ENCODE assay signal across 27 cellular contexts in the genomic region with DNA sequence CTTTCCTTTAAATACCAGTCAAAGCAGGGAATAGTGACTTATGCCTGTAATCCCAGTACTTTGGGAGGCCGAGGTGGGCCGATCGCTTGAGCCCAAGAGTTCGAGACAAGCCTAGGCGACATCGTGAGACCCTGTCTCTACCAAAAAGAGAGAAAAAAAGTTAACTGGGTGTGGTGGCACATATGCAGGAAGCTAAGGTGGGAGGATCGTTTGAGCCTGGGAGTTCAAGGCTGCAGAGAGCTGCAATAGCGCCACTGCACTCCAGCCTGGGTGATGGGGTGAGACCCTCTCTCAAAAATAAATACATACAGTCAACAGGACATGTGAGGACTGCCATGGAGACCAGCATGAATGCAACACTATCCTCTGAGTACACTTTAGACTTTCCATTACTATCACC. TPM values are rescaled to one million over a fixed set of nuclear protein-coding genes. Genes with fewer than 3 reads are reported as not detected.
DNase-seq lines count a peak whose midpoint lies in the region; ATAC-seq and TF ChIP-seq lines count a peak whose summit lies in the region.
"Had no signal": no experiment of that assay in that cellular context is flagged by ENCODE, and none has a peak within 500 bp of the region (broad histone marks: within the 10 kb centered on the region; RNA-seq: fewer than 3 reads in every experiment).

No MANE protein-coding gene starts in this region.

- TF ChIP-seq CTCF in left ventricle myocardium inferior (IDR thresholded peaks at IDR 0.05; ENCODE audit: borderline replicate concordance) (no peak), right atrium auricular region (IDR thresholded peaks at IDR 0.05) (no peak), PC-9 (conservative IDR thresholded peaks at IDR 0.05) (no peak), type B pancreatic cell (conservative IDR thresholded peaks at IDR 0.05) (no peak)

- no peaks in the 10 kb centered on the region for H3K36me3 Mint-ChIP-seq in type B pancreatic cell
- H3K36me3 Mint-ChIP-seq: natural killer cell; stimulated activated naive B cell treated with anti-CD40 and anti-IgM and Interleukin-4, amounts not matched to agents 10 μg/mL and 1 μg/mL and 100 μg/mL, for 72 hours; T-cell had no signal

- H3K4me1 ChIP-seq in left ventricle myocardium inferior, result peaks cover 14% of the 10 kb centered on the region
- peaks cover 0 to 5% of the 10 kb centered on the region in 2 donors for H3K4me1 ChIP-seq in right atrium auricular region
- peaks cover 41% of the 10 kb centered on the region for H3K4me1 ChIP-seq in PC-9 (replicated peaks; ENCODE audit: insufficient read depth)

- no peaks in the 10 kb centered on the region for H3K79me2 ChIP-seq in PC-9 (ENCODE audit: low read depth)

- H3K27ac Mint-ChIP-seq in type B pancreatic cell, result peak overlapping the region; percentile 69
- H3K27ac Mint-ChIP-seq: activated T-helper 1 cell treated with anti-CD3 and anti-CD28 coated beads, Interleukin-12 subunit alpha, Interleukin-12 subunit beta, Interleukin-2, Interleukin-4 antibody, amounts not matched to agents 30 ng/mL and 10 ng/mL and 1 ng/mL, durations not matched to agents 14 hours and 24 hours and 36 hours; natural killer cell; stimulated activated naive B cell treated with anti-CD40 and anti-IgM and Interleukin-4, amounts not matched to agents 10 μg/mL and 1 μg/mL and 100 μg/mL, for 72 hours had no signal

- no peaks in the 10 kb centered on the region for H4K20me1 ChIP-seq in PC-9 (ENCODE audit: insufficient read depth)

- H3K9me2 ChIP-seq in PC-9 (ENCODE audit: insufficient read depth), result no peaks in the 10 kb centered on the region

- no peak for ATAC-seq in HG03354 (IDR thresholded peaks at IDR 0.05; ENCODE audit: poor library complexity, severe bottlenecking, unreplicated experiment)
- ATAC-seq in HG02610 (IDR thresholded peaks at IDR 0.05; ENCODE audit: unreplicated experiment), result no peak
- ATAC-seq in GM18505 (IDR thresholded peaks at IDR 0.05; ENCODE audit: unreplicated experiment), result no peak
- ATAC-seq: left lobe of liver; natural killer cell; stimulated activated naive B cell treated with anti-CD40 and anti-IgM and Interleukin-4, amounts not matched to agents 10 μg/mL and 1 μg/mL and 100 μg/mL, for 72 hours had no signal

- no peaks in the 10 kb centered on the region for H3K9me3 ChIP-seq in left ventricle myocardium inferior (replicated peaks)
- H3K9me3 ChIP-seq in right atrium auricular region, result no peaks in the 10 kb centered on the region
- H3K9me3 ChIP-seq in PC-9 (ENCODE audit: insufficient read depth, low read depth), result no peaks in the 10 kb centered on the region
- H3K9me3 ChIP-seq: thoracic aorta had no signal

- H3K36me3 ChIP-seq in left ventricle myocardium inferior (no peaks in the 10 kb centered on the region), right atrium auricular region (no peaks in the 10 kb centered on the region), PC-9 (ENCODE audit: low read depth) (no peaks in the 10 kb centered on the region)
- H3K36me3 ChIP-seq: thoracic aorta had no signal

- peaks cover 24% of the 10 kb centered on the region for H3K4me1 Mint-ChIP-seq in type B pancreatic cell (ENCODE audit: unreplicated experiment)

- no peak for TF ChIP-seq POLR2A in GM18505 (IDR thresholded peaks at IDR 0.05; ENCODE audit: borderline replicate concordance, extremely low read depth, insufficient read depth, insufficient read length)

- no peak overlapping the region for H2AFZ ChIP-seq in PC-9

- H3K27ac ChIP-seq in left ventricle myocardium inferior (replicated peaks), result peak overlapping the region; percentile 2
- no peak overlapping the region for H3K27ac ChIP-seq in right atrium auricular region
- peak overlapping the region; percentile 91 for H3K27ac ChIP-seq in PC-9
- H3K27ac ChIP-seq: dorsolateral prefrontal cortex, KMS-11, thoracic aorta had no signal

- no peak overlapping the region for H3K4me3 Mint-ChIP-seq in type B pancreatic cell
- H3K4me3 Mint-ChIP-seq: activated T-helper 1 cell treated with anti-CD3 and anti-CD28 coated beads, Interleukin-12 subunit alpha, Interleukin-12 subunit beta, Interleukin-2, Interleukin-4 antibody, amounts not matched to agents 30 ng/mL and 10 ng/mL and 1 ng/mL, durations not matched to agents 14 hours and 24 hours and 36 hours; natural killer cell; stimulated activated naive B cell treated with anti-CD40 and anti-IgM and Interleukin-4, amounts not matched to agents 10 μg/mL and 1 μg/mL and 100 μg/mL, for 72 hours had no signal

- BruUV-seq in PC-9 (replicated peaks; lab: Mats Ljungman, UMichigan), result TSS peak; percentile 99

- H3K27me3 Mint-ChIP-seq in type B pancreatic cell, result no peaks in the 10 kb centered on the region

- CTCF ChIA-PET in PC-9 (lab: Charles Lee), result interaction anchor here (0.6 to 0.7 kb wide), 2 partner anchors 13 to 15 kb away, joined by 3 read pairs; a partner anchor contains a TSS

- H3K4me3 ChIP-seq in left ventricle myocardium inferior, result no peak overlapping the region
- no peak overlapping the region for H3K4me3 ChIP-seq in right atrium auricular region
- no peak overlapping the region for H3K4me3 ChIP-seq in PC-9
- H3K4me3 ChIP-seq: dorsolateral prefrontal cortex, thoracic aorta had no signal

- peak overlapping the region; percentile 72 for H3K4me2 ChIP-seq in PC-9
- H3K4me2 ChIP-seq: KMS-11 had no signal

- peaks cover 14% of the 10 kb centered on the region for H3K9me3 Mint-ChIP-seq in type B pancreatic cell
- H3K9me3 Mint-ChIP-seq: activated T-helper 1 cell treated with anti-CD3 and anti-CD28 coated beads, Interleukin-12 subunit alpha, Interleukin-12 subunit beta, Interleukin-2, Interleukin-4 antibody, amounts not matched to agents 30 ng/mL and 10 ng/mL and 1 ng/mL, durations not matched to agents 14 hours and 24 hours and 36 hours; natural killer cell; stimulated activated naive B cell treated with anti-CD40 and anti-IgM and Interleukin-4, amounts not matched to agents 10 μg/mL and 1 μg/mL and 100 μg/mL, for 72 hours; T-cell had no signal

- POLR2A ChIA-PET in PC-9 (lab: Charles Lee; ENCODE audit: unreplicated experiment), result no interaction called here

- H3K27me3 ChIP-seq in left ventricle myocardium inferior (ENCODE audit: low read depth) (no peaks in the 10 kb centered on the region), right atrium auricular region (no peaks in the 10 kb centered on the region), PC-9 (ENCODE audit: insufficient read depth, low read depth) (no peaks in the 10 kb centered on the region)

- intact Hi-C loops in left ventricle myocardium inferior (cut with micrococcal nuclease), result no loop called here
- intact Hi-C loops in PC-9 (cut with micrococcal nuclease; ENCODE audit: unreplicated experiment), result no loop called here

- H3F3A ChIP-seq in PC-9 (ENCODE audit: insufficient read depth, low read depth), result peaks cover 17% of the 10 kb centered on the region

- DNase-seq in left ventricle myocardium inferior, result no peak
- no peak for DNase-seq in right atrium auricular region (ENCODE audit: low spot score)
- no peak for DNase-seq in PC-9
- DNase-seq in islet precursor cell, result peak; percentile 42
- no peak for DNase-seq in type B pancreatic cell (ENCODE audit: extremely low spot score, unreplicated experiment)
- DNase-seq: ACHN; activated CD4-positive, alpha-beta T cell treated with anti-CD3 and anti-CD28 coated beads for 48 hours; dorsolateral prefrontal cortex; HCEC 1CT; head of caudate nucleus; natural killer cell; NCI-H1436 treated with DMSO at 0.1 percent for 48 hours; NCI-H2107; NCI-H510A; retina; stimulated activated CD4-positive, alpha-beta T cell treated with anti-CD3 and anti-CD28 coated beads, Interleukin-12 subunit alpha, Interleukin-12 subunit beta, amount 100 ng/mL, for 4 hours; stimulated activated CD4-positive, alpha-beta T cell treated with anti-CD3 and anti-CD28 coated beads, Interleukin-4, amount 100 ng/mL, for 24 hours; stimulated activated naive B cell treated with anti-CD40 and anti-IgM and Interleukin-4, amounts not matched to agents 10 μg/mL and 1 μg/mL and 100 μg/mL, for 72 hours; T-cell had no signal

RNA-seq across cellular contexts. Expression of a gene that starts 15.4 kb away (rescaled TPM):
- total RNA-seq in left ventricle myocardium inferior, result 4.3 TPM
- total RNA-seq in right atrium auricular region, result 1 to 10 TPM; 4.5 to 6.4 TPM
- total RNA-seq in PC-9 (2021), result 15.5 and 18.7 TPM in 2 replicates
- 4.3 and 10.4 TPM in 2 replicates for total RNA-seq in type B pancreatic cell (ENCODE audit: low replicate concordance)
- total RNA-seq: activated T-helper 1 cell treated with anti-CD3 and anti-CD28 coated beads, Interleukin-12 subunit alpha, Interleukin-12 subunit beta, Interleukin-2, Interleukin-4 antibody, amounts not matched to agents 30 ng/mL and 10 ng/mL and 1 ng/mL, durations not matched to agents 14 hours and 24 hours and 36 hours had no signal

RNA-seq across cellular contexts. Expression of a gene that starts 42.5 kb away (rescaled TPM):
- total RNA-seq in left ventricle myocardium inferior (3.1 TPM), right atrium auricular region (1 to 10 TPM; 2.4 to 7.1 TPM), PC-9 (2021) (0.75 and 0.76 TPM in 2 replicates), type B pancreatic cell (ENCODE audit: low replicate concordance) (10.3 and 17.3 TPM in 2 replicates)
- total RNA-seq: osteocyte had no signal

Comparison
In these comparisons a context has a peak if more than half of its experiments do, and no peak if none do; other contexts are left out.
1. H3K27ac ChIP-seq: peak in left ventricle myocardium inferior (single experiment) and PC-9 (single experiment); none in right atrium auricular region (0 of 2).